Comparison of ENCODE assay signal across 1 cellular context in the genomic region with DNA sequence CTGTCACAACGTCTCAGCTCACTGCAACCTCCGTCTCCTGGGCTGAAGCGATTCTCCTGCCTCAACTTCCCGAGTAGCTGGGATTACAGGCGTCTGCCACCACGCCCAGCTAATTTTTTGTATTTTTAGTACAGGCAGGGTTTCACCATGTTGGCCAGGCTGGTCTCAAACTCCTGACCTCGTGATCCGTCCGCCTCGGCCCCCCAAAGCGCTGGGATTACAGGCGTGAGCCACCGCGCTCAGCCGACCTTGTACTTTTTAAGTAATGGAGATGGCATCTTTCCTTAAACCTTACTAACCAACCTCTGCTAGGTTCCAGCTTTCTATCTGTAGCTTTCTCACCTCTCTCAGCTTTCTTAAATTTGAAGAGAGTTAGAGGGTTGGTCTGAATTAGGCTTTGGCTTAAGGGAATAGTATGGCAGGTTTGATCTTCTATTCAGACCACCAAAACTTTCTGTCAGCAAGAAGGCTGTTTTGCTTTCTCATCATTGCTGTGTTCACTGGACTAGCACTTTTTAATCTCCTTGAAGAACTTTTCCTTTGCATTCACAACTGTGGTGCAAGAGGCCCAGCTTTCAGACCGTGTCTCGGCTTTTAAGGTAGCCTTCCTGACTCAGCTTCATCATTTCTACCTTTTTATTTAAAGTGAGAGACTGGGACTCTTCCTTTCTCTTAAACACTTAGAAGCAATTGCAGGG.
TF ChIP-seq lines count a peak whose summit lies in the region.

No MANE protein-coding gene starts in this region.

TF ChIP-seq in WTC11, 78 proteins besides CTCF, POLR2A, EP300 and RAD21:
- no peak for TF ChIP-seq RELA (CRISPR knock-in tag; IDR thresholded peaks at IDR 0.05; ENCODE audit: borderline replicate concordance)
- TF ChIP-seq NR1H2 (CRISPR knock-in tag; IDR thresholded peaks at IDR 0.05) = no peak
- no peak for TF ChIP-seq ZNF121 (CRISPR knock-in tag; IDR thresholded peaks at IDR 0.05)
- TF ChIP-seq ZNF263 (CRISPR knock-in tag; IDR thresholded peaks at IDR 0.05; ENCODE audit: low read depth) = no peak
- no peak for TF ChIP-seq ZNF138 (CRISPR knock-in tag; conservative IDR thresholded peaks at IDR 0.05)
- no peak for TF ChIP-seq CBFB (CRISPR knock-in tag; IDR thresholded peaks at IDR 0.05; ENCODE audit: low read depth)
- no peak for TF ChIP-seq SP1 (CRISPR knock-in tag; conservative IDR thresholded peaks at IDR 0.05)
- no peak for TF ChIP-seq ZNF219 (CRISPR knock-in tag; IDR thresholded peaks at IDR 0.05; ENCODE audit: borderline replicate concordance)
- TF ChIP-seq CREB1 (CRISPR knock-in tag; IDR thresholded peaks at IDR 0.05) = no peak
- TF ChIP-seq GTF2I (CRISPR knock-in tag; conservative IDR thresholded peaks at IDR 0.05) = no peak
- TF ChIP-seq PRRX2 (CRISPR knock-in tag; IDR thresholded peaks at IDR 0.05) = no peak
- TF ChIP-seq RORB (CRISPR knock-in tag; IDR thresholded peaks at IDR 0.05) = no peak
- no peak for TF ChIP-seq ZBTB21 (CRISPR knock-in tag; IDR thresholded peaks at IDR 0.05; ENCODE audit: borderline replicate concordance)
- TF ChIP-seq TEAD1 (CRISPR knock-in tag; IDR thresholded peaks at IDR 0.05) = no peak
- TF ChIP-seq, protein P1, sequence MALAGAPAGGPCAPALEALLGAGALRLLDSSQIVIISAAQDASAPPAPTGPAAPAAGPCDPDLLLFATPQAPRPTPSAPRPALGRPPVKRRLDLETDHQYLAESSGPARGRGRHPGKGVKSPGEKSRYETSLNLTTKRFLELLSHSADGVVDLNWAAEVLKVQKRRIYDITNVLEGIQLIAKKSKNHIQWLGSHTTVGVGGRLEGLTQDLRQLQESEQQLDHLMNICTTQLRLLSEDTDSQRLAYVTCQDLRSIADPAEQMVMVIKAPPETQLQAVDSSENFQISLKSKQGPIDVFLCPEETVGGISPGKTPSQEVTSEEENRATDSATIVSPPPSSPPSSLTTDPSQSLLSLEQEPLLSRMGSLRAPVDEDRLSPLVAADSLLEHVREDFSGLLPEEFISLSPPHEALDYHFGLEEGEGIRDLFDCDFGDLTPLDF (CRISPR knock-in tag; IDR thresholded peaks at IDR 0.05) = no peak
- TF ChIP-seq, protein P2, sequence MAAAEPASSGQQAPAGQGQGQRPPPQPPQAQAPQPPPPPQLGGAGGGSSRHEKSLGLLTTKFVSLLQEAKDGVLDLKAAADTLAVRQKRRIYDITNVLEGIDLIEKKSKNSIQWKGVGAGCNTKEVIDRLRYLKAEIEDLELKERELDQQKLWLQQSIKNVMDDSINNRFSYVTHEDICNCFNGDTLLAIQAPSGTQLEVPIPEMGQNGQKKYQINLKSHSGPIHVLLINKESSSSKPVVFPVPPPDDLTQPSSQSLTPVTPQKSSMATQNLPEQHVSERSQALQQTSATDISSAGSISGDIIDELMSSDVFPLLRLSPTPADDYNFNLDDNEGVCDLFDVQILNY (CRISPR knock-in tag; IDR thresholded peaks at IDR 0.05) = no peak
- TF ChIP-seq IRF2 (CRISPR knock-in tag; IDR thresholded peaks at IDR 0.05; ENCODE audit: borderline replicate concordance, low read depth) = no peak
- TF ChIP-seq, protein P3, sequence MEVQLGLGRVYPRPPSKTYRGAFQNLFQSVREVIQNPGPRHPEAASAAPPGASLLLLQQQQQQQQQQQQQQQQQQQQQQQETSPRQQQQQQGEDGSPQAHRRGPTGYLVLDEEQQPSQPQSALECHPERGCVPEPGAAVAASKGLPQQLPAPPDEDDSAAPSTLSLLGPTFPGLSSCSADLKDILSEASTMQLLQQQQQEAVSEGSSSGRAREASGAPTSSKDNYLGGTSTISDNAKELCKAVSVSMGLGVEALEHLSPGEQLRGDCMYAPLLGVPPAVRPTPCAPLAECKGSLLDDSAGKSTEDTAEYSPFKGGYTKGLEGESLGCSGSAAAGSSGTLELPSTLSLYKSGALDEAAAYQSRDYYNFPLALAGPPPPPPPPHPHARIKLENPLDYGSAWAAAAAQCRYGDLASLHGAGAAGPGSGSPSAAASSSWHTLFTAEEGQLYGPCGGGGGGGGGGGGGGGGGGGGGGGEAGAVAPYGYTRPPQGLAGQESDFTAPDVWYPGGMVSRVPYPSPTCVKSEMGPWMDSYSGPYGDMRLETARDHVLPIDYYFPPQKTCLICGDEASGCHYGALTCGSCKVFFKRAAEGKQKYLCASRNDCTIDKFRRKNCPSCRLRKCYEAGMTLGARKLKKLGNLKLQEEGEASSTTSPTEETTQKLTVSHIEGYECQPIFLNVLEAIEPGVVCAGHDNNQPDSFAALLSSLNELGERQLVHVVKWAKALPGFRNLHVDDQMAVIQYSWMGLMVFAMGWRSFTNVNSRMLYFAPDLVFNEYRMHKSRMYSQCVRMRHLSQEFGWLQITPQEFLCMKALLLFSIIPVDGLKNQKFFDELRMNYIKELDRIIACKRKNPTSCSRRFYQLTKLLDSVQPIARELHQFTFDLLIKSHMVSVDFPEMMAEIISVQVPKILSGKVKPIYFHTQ (CRISPR knock-in tag; IDR thresholded peaks at IDR 0.05) = no peak
